In the genomic region with DNA sequence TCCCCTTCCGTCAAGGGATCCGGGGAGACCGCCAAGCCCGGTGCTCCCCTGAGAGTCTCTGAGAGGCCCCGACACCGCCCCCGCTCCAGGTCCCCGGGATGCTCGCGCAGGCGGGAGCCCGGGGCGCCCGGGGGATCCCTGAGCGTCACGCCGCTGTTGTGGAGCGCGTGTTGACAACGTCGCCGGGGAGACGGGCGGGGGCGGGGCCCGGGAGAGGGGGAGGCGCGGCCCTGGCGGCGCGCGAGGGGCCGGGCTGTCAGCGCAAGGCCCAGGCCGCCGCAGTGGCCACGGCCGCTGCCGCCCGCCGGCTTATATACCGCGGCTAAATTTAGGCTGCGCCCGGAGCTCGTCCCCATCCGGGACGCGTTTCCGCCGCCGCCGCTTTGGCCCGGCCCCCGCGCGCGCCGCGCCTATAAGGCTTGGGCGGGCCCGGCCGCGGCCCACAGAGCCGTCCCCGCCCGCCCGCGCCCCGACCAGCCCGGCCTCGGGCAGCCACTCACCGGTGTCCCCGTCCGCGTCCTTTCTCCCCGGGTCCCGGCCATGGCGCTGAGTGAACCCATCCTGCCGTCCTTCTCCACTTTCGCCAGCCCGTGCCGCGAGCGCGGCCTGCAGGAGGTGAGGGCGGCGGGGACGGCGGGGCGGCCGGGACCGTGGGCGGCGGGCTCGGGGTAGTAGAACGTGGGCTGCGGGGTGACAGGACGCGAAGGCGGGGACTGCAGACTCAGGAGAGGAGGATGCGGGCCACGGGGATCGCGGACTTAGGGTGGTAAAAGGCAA, we compare ENCODE assay signal across 1 cellular context.
TF ChIP-seq lines count a peak whose summit lies in the region.

Gene KLF2, plus strand, starts transcription at position 443 of the 777 bp plus-strand sequence. Its CDS starts 98 bp downstream, at position 541.

TF ChIP-seq in HCT116, 20 proteins besides CTCF, POLR2A, EP300 and RAD21 (continued from another document):
- TF ChIP-seq ZBTB33 (IDR thresholded peaks at IDR 0.05; ENCODE audit: extremely low read depth, insufficient replicate concordance, low read length) (no peak), ZFX (IDR thresholded peaks at IDR 0.05) (peak; percentile 71; the same call in 1 of the 2 replicates)
